Comparison of ENCODE assay signal across 11 cellular contexts in the genomic region with DNA sequence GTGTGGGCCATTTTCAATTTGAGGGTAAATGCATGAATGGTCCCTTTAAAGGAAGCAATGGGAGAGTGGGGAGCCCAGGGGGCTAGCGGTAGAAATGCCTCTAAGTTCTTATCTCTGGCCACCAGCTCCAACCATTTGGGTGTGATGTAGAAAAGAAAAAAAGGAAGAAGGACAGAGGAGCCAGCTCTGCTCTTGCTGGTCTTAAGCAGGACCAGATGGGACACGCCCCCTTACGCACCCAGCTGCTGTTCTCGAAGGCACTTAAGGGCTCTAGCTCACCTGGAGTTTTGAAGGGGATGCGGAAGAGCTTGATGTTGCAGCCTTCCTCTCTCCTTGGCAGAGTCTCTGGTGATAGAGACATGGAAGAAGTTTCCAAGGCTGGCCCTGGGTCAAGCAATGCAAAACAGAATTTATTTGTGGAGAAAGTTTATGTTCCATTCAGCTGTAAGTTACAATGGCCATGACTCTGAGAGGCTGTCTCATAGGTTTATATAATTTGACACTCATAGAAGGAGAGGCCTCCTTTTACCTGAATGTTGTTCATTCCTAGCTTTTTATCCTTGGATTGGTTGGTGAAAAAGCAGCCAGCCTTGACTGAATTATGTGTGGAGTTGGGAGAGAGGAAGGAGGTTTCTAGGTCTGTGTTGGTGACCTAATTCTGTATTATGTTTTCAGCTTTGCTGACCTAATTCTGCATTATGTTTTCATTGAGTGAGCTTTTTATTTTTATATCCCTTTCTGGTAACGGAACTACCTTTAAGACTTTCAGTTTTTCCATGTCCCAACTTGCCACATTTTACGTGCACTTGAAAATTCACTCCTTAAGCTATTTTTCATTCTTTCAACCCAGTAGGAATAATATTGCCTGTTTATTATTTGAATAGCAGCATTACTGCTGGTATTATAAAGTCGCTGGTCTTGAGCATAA. TPM values are rescaled to one million over a fixed set of nuclear protein-coding genes. Genes with fewer than 3 reads are reported as not detected.
A peak's percentile ranks its signal among the peaks of the same experiment; 100 is the strongest.
DNase-seq lines count a peak whose midpoint lies in the region; ATAC-seq, FAIRE-seq and TF ChIP-seq lines count a peak whose summit lies in the region.
"Had no signal": no experiment of that assay in that cellular context is flagged by ENCODE, and none has a peak within 500 bp of the region (broad histone marks: within the 10 kb centered on the region; RNA-seq: fewer than 3 reads in every experiment).

No MANE protein-coding gene starts in this region.

- H3K4me2 ChIP-seq in BLaER1 treated with 17β-estradiol and CSF1 and Interleukin-3, amounts not matched to agents 10 nM and 100 nM = peak overlapping the region; percentile 3 to 82 (median 32); a peak in 18 of 22 replicates

- H4K20me1 ChIP-seq in BLaER1 treated with 17β-estradiol and CSF1 and Interleukin-3, amounts not matched to agents 10 nM and 100 nM = no peaks in the 10 kb centered on the region

- POLR2A ChIA-PET in activated B cell treated with CpG ODN at 0.5 μM for 24 hours (lab: Charles Lee) = interaction anchor here (0.6 to 4.4 kb wide), 8 partner anchors 9 to 174 kb away, joined by 3 to 49 read pairs (median 4); a partner anchor contains a TSS

- H3K27me3 ChIP-seq in BLaER1 treated with 17β-estradiol and CSF1 and Interleukin-3, amounts not matched to agents 10 nM and 100 nM = no peaks in the 10 kb centered on the region

- no peak for TF ChIP-seq CTCF in activated B cell treated with CpG ODN at 0.5 μM for 24 hours (IDR thresholded peaks at IDR 0.05)

- intact Hi-C loops in activated B cell treated with CpG ODN at 0.5 μM for 24 hours (cut with micrococcal nuclease) = loop anchor here (10.0 kb wide), 1 partner anchor 1173 kb away; no protein-coding TSS in a partner anchor

- H3K4me1 Mint-ChIP-seq in activated B cell treated with CpG ODN at 0.5 μM for 24 hours = peaks cover 55% of the 10 kb centered on the region
- peaks cover 27% of the 10 kb centered on the region for H3K4me1 Mint-ChIP-seq in memory B cell

- CTCF ChIA-PET in activated B cell treated with CpG ODN at 0.5 μM for 24 hours (lab: Charles Lee) = interaction anchor here (0.8 to 3.0 kb wide), 5 partner anchors 9 to 179 kb away, joined by 3 to 39 read pairs (median 4); a partner anchor contains a TSS

- no peak for TF ChIP-seq POLR2A in H54 (IDR thresholded peaks at IDR 0.05; ENCODE audit: low read depth, low read length)

- H3K27me3 Mint-ChIP-seq in activated B cell treated with CpG ODN at 0.5 μM for 24 hours (no peaks in the 10 kb centered on the region), memory B cell (no peaks in the 10 kb centered on the region)

- H3K4me3 Mint-ChIP-seq in activated B cell treated with CpG ODN at 0.5 μM for 24 hours (peak overlapping the region; percentile 77), memory B cell (peak overlapping the region; percentile 73)
- H3K4me3 Mint-ChIP-seq: activated naive CD4-positive, alpha-beta T cell treated with anti-CD3 and anti-CD28 coated beads, Interleukin-2, amount 10 ng/mL, durations not matched to agents 7 days and 5 days; neural crest cell had no signal

- no peaks in the 10 kb centered on the region for H3K9me3 ChIP-seq in BLaER1 treated with 17β-estradiol and CSF1 and Interleukin-3, amounts not matched to agents 10 nM and 100 nM (replicated peaks in 1 of 11)

- peaks cover 12 to 82% (median 27%) of the 10 kb centered on the region in 10 experiments; a peak in 17 of 20 replicates for H3K4me1 ChIP-seq in BLaER1 treated with 17β-estradiol and CSF1 and Interleukin-3, amounts not matched to agents 10 nM and 100 nM

- H3K27ac Mint-ChIP-seq in activated B cell treated with CpG ODN at 0.5 μM for 24 hours = peak overlapping the region; percentile 82
- peak overlapping the region; percentile 48 for H3K27ac Mint-ChIP-seq in memory B cell
- H3K27ac Mint-ChIP-seq: activated naive CD4-positive, alpha-beta T cell treated with anti-CD3 and anti-CD28 coated beads, Interleukin-2, amount 10 ng/mL, durations not matched to agents 7 days and 5 days had no signal

- peak overlapping the region in 5 of 11 experiments; percentile 38 to 98 (median 88); a peak in 8 of 22 replicates for H3K27ac ChIP-seq in BLaER1 treated with 17β-estradiol and CSF1 and Interleukin-3, amounts not matched to agents 10 nM and 100 nM

- H3K9ac ChIP-seq in BLaER1 treated with 17β-estradiol and CSF1 and Interleukin-3, amounts not matched to agents 10 nM and 100 nM = peak overlapping the region in 3 of 11 experiments; percentile 53 to 85 (median 62); a peak in 5 of 22 replicates

- no peaks in the 10 kb centered on the region for H3K36me3 Mint-ChIP-seq in activated B cell treated with CpG ODN at 0.5 μM for 24 hours (ENCODE audit: low read depth)
- no peaks in the 10 kb centered on the region for H3K36me3 Mint-ChIP-seq in memory B cell
- H3K36me3 Mint-ChIP-seq: activated naive CD4-positive, alpha-beta T cell treated with anti-CD3 and anti-CD28 coated beads, Interleukin-2, amount 10 ng/mL, durations not matched to agents 7 days and 5 days had no signal

- no peak overlapping the region for H3K4me3 ChIP-seq in BLaER1 treated with 17β-estradiol and CSF1 and Interleukin-3, amounts not matched to agents 10 nM and 100 nM

- ATAC-seq in HG02840 (IDR thresholded peaks at IDR 0.05; ENCODE audit: low FRiP score, unreplicated experiment) (peak; percentile 61), activated B cell treated with CpG ODN at 0.5 μM for 24 hours (ENCODE audit: low read depth) (peak; percentile 36), memory B cell (ENCODE audit: low read depth) (peak; percentile 38), HG02884 (IDR thresholded peaks at IDR 0.05; ENCODE audit: unreplicated experiment) (no peak), GM21360 (IDR thresholded peaks at IDR 0.05; ENCODE audit: unreplicated experiment) (no peak)

- DNase-seq in activated B cell treated with CpG ODN at 0.5 μM for 24 hours (no peak), memory B cell (ENCODE audit: low spot score in 2 of 2) (peak in 1 of 2 donors; percentile 14), H54 (ENCODE audit: insufficient read length, low spot score) (no peak)
- DNase-seq in activated CD4-positive, alpha-beta T cell treated with anti-CD3 and anti-CD28 coated beads, Interleukin-2, amount 50 U/mL, for 48 hours = no peak
- DNase-seq: activated naive CD4-positive, alpha-beta T cell treated with anti-CD3 and anti-CD28 coated beads, Interleukin-2, amount 10 ng/mL, durations not matched to agents 7 days and 5 days had no signal

- no peak for FAIRE-seq in H54 (lab: Jason Lieb, UNC)
- FAIRE-seq: G401.6 had no signal

- H3K9me3 Mint-ChIP-seq in activated B cell treated with CpG ODN at 0.5 μM for 24 hours (no peaks in the 10 kb centered on the region), memory B cell (peaks cover 1% of the 10 kb centered on the region)
- H3K9me3 Mint-ChIP-seq: activated naive CD4-positive, alpha-beta T cell treated with anti-CD3 and anti-CD28 coated beads, Interleukin-2, amount 10 ng/mL, durations not matched to agents 7 days and 5 days; neural crest cell had no signal

- H3K36me3 ChIP-seq in BLaER1 treated with 17β-estradiol and CSF1 and Interleukin-3, amounts not matched to agents 10 nM and 100 nM = no peaks in the 10 kb centered on the region

RNA-seq across cellular contexts. Expression of a gene that starts 59.3 kb away (rescaled TPM):
- 12.6 and 13.5 TPM in 2 replicates for total RNA-seq in activated B cell treated with CpG ODN at 0.5 μM for 24 hours

Comparison
In these comparisons a context has a peak if more than half of its experiments do, and no peak if none do; other contexts are left out.
1. ATAC-seq: peak in HG02840 (single experiment), activated B cell treated with CpG ODN at 0.5 μM for 24 hours (single experiment) and memory B cell (single experiment); none in HG02884 (single experiment) and GM21360 (single experiment).